16 cellular contexts compared by ENCODE assay signal in genomic region chr10:91124016-91124415, GRCh38.
A peak's percentile ranks its signal among the peaks of the same experiment; 100 is the strongest.
DNase-seq lines count a peak whose midpoint lies in the region; ATAC-seq and TF ChIP-seq lines count a peak whose summit lies in the region.
"Had no signal": no experiment of that assay in that cellular context is flagged by ENCODE, and none has a peak within 500 bp of the region (broad histone marks: within the 10 kb centered on the region; RNA-seq: fewer than 3 reads in every experiment).

No MANE protein-coding gene starts in this region.

- peak; percentile 31 for DNase-seq in NCI-H510A treated with DMSO at 0.1 percent for 48 hours (lab: John Stamatoyannopoulos, UW)
- DNase-seq in NCI-H510A (lab: John Stamatoyannopoulos, UW): no peak
- DNase-seq in SW480 (ENCODE audit: low spot score): peak; percentile 80
- no peak for DNase-seq in mesothelial cell of epicardium (ENCODE audit: low spot score in 2 of 2, unreplicated experiment in 2 of 2)
- no peak for DNase-seq in activated CD8-positive, alpha-beta memory T cell treated with anti-CD3 and anti-CD28 coated beads, Interleukin-2, amount 10 ng/mL, durations not matched to agents 7 days and 5 days
- no peak for DNase-seq in foreskin fibroblast
- no peak for DNase-seq in EL
- DNase-seq: 8988T; AML-193; Caco-2; CD8-positive, alpha-beta memory T cell; DMS79 treated with DMSO at 0.1 percent for 48 hours; GDM1; HCEC 1CT; HFFc6 had no signal

- no peaks in the 10 kb centered on the region for H3K36me3 Mint-ChIP-seq in mesothelial cell of epicardium
- H3K36me3 Mint-ChIP-seq in activated CD8-positive, alpha-beta memory T cell treated with anti-CD3 and anti-CD28 coated beads, Interleukin-2, amount 10 ng/mL, durations not matched to agents 7 days and 5 days: no peaks in the 10 kb centered on the region

- CTCF ChIA-PET in activated CD8-positive, alpha-beta memory T cell treated with anti-CD3 and anti-CD28 coated beads, Interleukin-2, amount 10 ng/mL, durations not matched to agents 7 days and 5 days (lab: Charles Lee): interaction anchor here (0.6 to 1.0 kb wide), 2 partner anchors 126 to 175 kb away, joined by 3 read pairs; no protein-coding TSS in a partner anchor

- H3K4me1 Mint-ChIP-seq in mesothelial cell of epicardium: peaks cover 18% of the 10 kb centered on the region
- peaks cover 7% of the 10 kb centered on the region for H3K4me1 Mint-ChIP-seq in activated CD8-positive, alpha-beta memory T cell treated with anti-CD3 and anti-CD28 coated beads, Interleukin-2, amount 10 ng/mL, durations not matched to agents 7 days and 5 days

- H3K27ac Mint-ChIP-seq in mesothelial cell of epicardium: peak overlapping the region; percentile 5
- H3K27ac Mint-ChIP-seq in activated CD8-positive, alpha-beta memory T cell treated with anti-CD3 and anti-CD28 coated beads, Interleukin-2, amount 10 ng/mL, durations not matched to agents 7 days and 5 days: no peak overlapping the region
- H3K27ac Mint-ChIP-seq: CD8-positive, alpha-beta memory T cell; HFFc6 had no signal

- no peak overlapping the region for H3K4me3 Mint-ChIP-seq in mesothelial cell of epicardium
- no peak overlapping the region for H3K4me3 Mint-ChIP-seq in activated CD8-positive, alpha-beta memory T cell treated with anti-CD3 and anti-CD28 coated beads, Interleukin-2, amount 10 ng/mL, durations not matched to agents 7 days and 5 days
- H3K4me3 Mint-ChIP-seq: CD8-positive, alpha-beta memory T cell; HFFc6 had no signal

- TF ChIP-seq CTCF in mesothelial cell of epicardium (IDR thresholded peaks at IDR 0.05; ENCODE audit: unreplicated experiment) (no peak), foreskin fibroblast (IDR thresholded peaks at IDR 0.05; ENCODE audit: low read depth, low read length) (no peak)

- H3K4me3 ChIP-seq in foreskin fibroblast (ENCODE audit: low read depth in 1 of 2, low read length in 2 of 2): no peak overlapping the region
- H3K4me3 ChIP-seq: BLaER1 had no signal

- no peaks in the 10 kb centered on the region for H3K9me3 Mint-ChIP-seq in mesothelial cell of epicardium
- no peaks in the 10 kb centered on the region for H3K9me3 Mint-ChIP-seq in activated CD8-positive, alpha-beta memory T cell treated with anti-CD3 and anti-CD28 coated beads, Interleukin-2, amount 10 ng/mL, durations not matched to agents 7 days and 5 days (ENCODE audit: low read depth)
- H3K9me3 Mint-ChIP-seq: CD8-positive, alpha-beta memory T cell; HFFc6 had no signal

- peaks cover 15% of the 10 kb centered on the region for H3K27me3 Mint-ChIP-seq in mesothelial cell of epicardium (ENCODE audit: low read depth)
- H3K27me3 Mint-ChIP-seq in activated CD8-positive, alpha-beta memory T cell treated with anti-CD3 and anti-CD28 coated beads, Interleukin-2, amount 10 ng/mL, durations not matched to agents 7 days and 5 days: peaks cover 12% of the 10 kb centered on the region

- no peak for ATAC-seq in activated CD8-positive, alpha-beta memory T cell treated with anti-CD3 and anti-CD28 coated beads, Interleukin-2, amount 10 ng/mL, durations not matched to agents 7 days and 5 days

Comparison
In these comparisons a context has a peak if more than half of its experiments do, and no peak if none do; other contexts are left out.
1. DNase-seq: peak in NCI-H510A treated with DMSO at 0.1 percent for 48 hours (single experiment) and SW480 (single experiment); none in NCI-H510A (single experiment), mesothelial cell of epicardium (0 of 2), activated CD8-positive, alpha-beta memory T cell treated with anti-CD3 and anti-CD28 coated beads, Interleukin-2, amount 10 ng/mL, durations not matched to agents 7 days and 5 days (single experiment), foreskin fibroblast (0 of 2) and EL (single experiment).